In the genomic region with DNA sequence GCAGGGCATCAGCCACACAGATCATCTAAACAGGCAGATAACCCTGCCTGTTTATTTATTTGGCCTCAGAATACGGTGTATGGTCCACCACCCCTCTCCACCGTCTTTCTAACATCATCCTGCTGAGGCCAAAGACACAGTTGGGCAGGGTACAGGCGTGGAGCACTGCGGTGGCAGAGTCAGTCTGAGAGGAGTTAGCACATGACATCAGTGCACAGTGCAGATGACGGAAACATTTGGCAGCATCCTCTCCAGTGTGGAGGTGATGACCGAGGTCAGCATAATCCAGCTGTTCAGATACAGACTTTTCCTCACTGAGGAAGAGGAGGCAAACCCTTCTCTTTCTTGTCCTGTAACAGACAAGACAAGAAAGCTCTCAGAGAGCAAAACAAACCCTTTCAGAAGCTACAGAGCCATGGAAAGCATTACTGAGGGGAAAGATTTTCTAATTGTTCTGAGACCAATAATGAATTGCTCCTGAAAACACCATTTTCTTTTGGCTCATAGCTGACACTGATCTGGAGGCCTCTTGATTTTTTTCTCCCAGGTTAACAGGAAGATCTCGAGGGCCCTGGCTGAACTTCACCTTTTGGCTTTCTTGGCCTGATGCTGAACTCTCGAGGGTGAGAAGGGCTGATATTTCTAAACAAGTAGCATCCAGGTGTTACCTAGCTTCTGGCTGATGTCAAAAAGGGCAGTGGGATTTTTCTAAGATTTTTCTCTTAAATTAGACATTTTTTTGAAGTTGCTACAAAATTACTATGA, we compare ENCODE assay signal across 8 cellular contexts. TPM values are rescaled to one million over a fixed set of nuclear protein-coding genes. Genes with fewer than 3 reads are reported as not detected.
DNase-seq lines count a peak whose midpoint lies in the region; ATAC-seq and TF ChIP-seq lines count a peak whose summit lies in the region.

No MANE protein-coding gene starts in this region.

- peak overlapping the region; percentile 90 for H3K27ac ChIP-seq in CD4-positive, alpha-beta T cell (ENCODE audit: low read depth, low read length)
- peak overlapping the region; percentile 8 for H3K27ac ChIP-seq in IMR-90 (ENCODE audit: insufficient read depth, low read length)

- in situ Hi-C loops in IMR-90 (cut with MboI; ENCODE audit: low sequenced_read_pairs), result no loop called here

- no peaks in the 10 kb centered on the region for H3K9me3 ChIP-seq in CD4-positive, alpha-beta T cell (ENCODE audit: control insufficient read depth, low read length)
- H3K9me3 ChIP-seq in IMR-90 (ENCODE audit: control insufficient read depth, insufficient read depth, low read length), result no peaks in the 10 kb centered on the region
- H3K9me3 ChIP-seq in skeletal muscle satellite cell (replicated peaks; ENCODE audit: low read length), result no peaks in the 10 kb centered on the region

- peak overlapping the region; percentile 98 for H3K4me3 Mint-ChIP-seq in CD4-positive, alpha-beta T cell
- H3K4me3 Mint-ChIP-seq in activated T-cell treated with anti-CD3 and anti-CD28 coated beads, Interleukin-2, amount 50 U/mL, for 72 hours, result peak overlapping the region; percentile 86 to 91

- H3K14ac ChIP-seq in IMR-90 (replicated peaks; ENCODE audit: low read depth, low read length), result peak overlapping the region; percentile 77

- no peaks in the 10 kb centered on the region for H3K9me3 Mint-ChIP-seq in CD4-positive, alpha-beta T cell
- no peaks in the 10 kb centered on the region for H3K9me3 Mint-ChIP-seq in activated T-cell treated with anti-CD3 and anti-CD28 coated beads, Interleukin-2, amount 50 U/mL, for 72 hours

- TF ChIP-seq CTCF in CD4-positive, alpha-beta T cell (IDR thresholded peaks at IDR 0.05), result no peak
- TF ChIP-seq CTCF in IMR-90 (conservative IDR thresholded peaks at IDR 0.05; ENCODE audit: low read depth, low read length), result no peak

- peak overlapping the region; percentile 97 for H3K23ac ChIP-seq in IMR-90 (ENCODE audit: low read depth, low read length)

- H3K9ac ChIP-seq in IMR-90 (ENCODE audit: low read depth, low read length) (peak overlapping the region; percentile 33; the same call in 1 of the 2 replicates), skeletal muscle satellite cell (ENCODE audit: low read depth, low read length) (peak overlapping the region; percentile 79)

- no peak; the same call in 1 of the 2 replicates for TF ChIP-seq POLR2A in IMR-90 (IDR thresholded peaks at IDR 0.05; ENCODE audit: low read depth, low read length)

- H2AK9ac ChIP-seq in IMR-90 (replicated peaks; ENCODE audit: low read depth, low read length, poor library complexity), result peak overlapping the region; percentile 53

- peaks cover 81% of the 10 kb centered on the region for H3K4me1 Mint-ChIP-seq in CD4-positive, alpha-beta T cell (ENCODE audit: low read depth)
- H3K4me1 Mint-ChIP-seq in activated T-cell treated with anti-CD3 and anti-CD28 coated beads, Interleukin-2, amount 50 U/mL, for 72 hours (ENCODE audit: low read depth), result peaks cover 88% of the 10 kb centered on the region

- ATAC-seq in CD4-positive, alpha-beta T cell (ENCODE audit: poor library complexity), result peak; percentile 47
- ATAC-seq in GM21447 (IDR thresholded peaks at IDR 0.05; ENCODE audit: unreplicated experiment) (peak; percentile 45), IMR-90 (ENCODE audit: low read depth) (peak; percentile 64)
- peak; percentile 64 to 83 for ATAC-seq in activated T-cell treated with anti-CD3 and anti-CD28 coated beads, Interleukin-2, amount 50 U/mL, for 72 hours (replicated peaks in 1 of 2)

- CTCF ChIA-PET in CD4-positive, alpha-beta T cell (lab: Charles Lee), result interaction anchor here (1.5 to 1.9 kb wide), 2 partner anchors 26 to 400 kb away, joined by 3 to 5 read pairs; no protein-coding TSS in a partner anchor
- CTCF ChIA-PET in IMR-90 (lab: Yijun Ruan, JAX), result interaction anchor here (0.8 to 0.9 kb wide), 2 partner anchors 26 to 400 kb away, joined by 3 read pairs; no protein-coding TSS in a partner anchor

- H2AK5ac ChIP-seq in IMR-90 (ENCODE audit: low read depth, low read length), result peak overlapping the region; percentile 38; the same call in 1 of the 2 replicates

- H3K27me3 Mint-ChIP-seq in CD4-positive, alpha-beta T cell, result no peaks in the 10 kb centered on the region
- H3K27me3 Mint-ChIP-seq in activated T-cell treated with anti-CD3 and anti-CD28 coated beads, Interleukin-2, amount 50 U/mL, for 72 hours (ENCODE audit: low read depth), result no peaks in the 10 kb centered on the region

- peak overlapping the region; percentile 99 for H3K27ac Mint-ChIP-seq in CD4-positive, alpha-beta T cell
- H3K27ac Mint-ChIP-seq in activated T-cell treated with anti-CD3 and anti-CD28 coated beads, Interleukin-2, amount 50 U/mL, for 72 hours, result peak overlapping the region; percentile 97

- H3K4me1 ChIP-seq in IMR-90 (ENCODE audit: control insufficient read depth, insufficient read depth, low read length), result peaks cover 4% of the 10 kb centered on the region; the same call in 1 of the 2 replicates
- peaks cover 36% of the 10 kb centered on the region for H3K4me1 ChIP-seq in skeletal muscle satellite cell (ENCODE audit: control insufficient read depth, insufficient read depth, low read length)

- peak overlapping the region in 1 of 2 experiments; percentile 80; a peak in 2 of 4 replicates for H4K8ac ChIP-seq in IMR-90 (ENCODE audit: low read depth in 2 of 2, low read length in 2 of 2)

- H2BK120ac ChIP-seq in IMR-90 (ENCODE audit: low read depth, low read length), result peak overlapping the region; percentile 28

- dilution Hi-C loops in IMR-90 (cut with HindIII; ENCODE audit: low sequenced_read_pairs, unreplicated experiment), result no loop called here

- H3K36me3 ChIP-seq in IMR-90 (ENCODE audit: control insufficient read depth, insufficient read depth, low read length) (no peaks in the 10 kb centered on the region), skeletal muscle satellite cell (ENCODE audit: insufficient read depth, low read length) (no peaks in the 10 kb centered on the region)

- H3K4me2 ChIP-seq in IMR-90 (ENCODE audit: low read depth, low read length) (peak overlapping the region; percentile 79), skeletal muscle satellite cell (ENCODE audit: low read length) (peak overlapping the region; percentile 84)

- peak in 8 of 10 experiments; percentile 24 to 46 (median 32) for DNase-seq in CD4-positive, alpha-beta T cell
- peak; percentile 85 for DNase-seq in IMR-90
- DNase-seq in activated T-cell treated with anti-CD3 and anti-CD28 coated beads, Interleukin-2, amount 50 U/mL, for 72 hours, result peak; percentile 61 to 79
- DNase-seq in cardiac septum (ENCODE audit: low spot score), result peak; percentile 78
- DNase-seq in GM19238 (ENCODE audit: insufficient read length, low spot score), result no peak
- no peak for DNase-seq in iPS-NIHi7 (ENCODE audit: extremely low spot score)

- H3K79me1 ChIP-seq in IMR-90 (ENCODE audit: low read depth in 1 of 2, low read length in 2 of 2), result peaks cover 10 to 32% of the 10 kb centered on the region in 2 experiments; a peak in 3 of 4 replicates

- no peak overlapping the region; the same call in 1 of the 2 replicates for H3K56ac ChIP-seq in IMR-90 (ENCODE audit: extremely low read depth, insufficient read depth, low read length)

- H3K4me3 ChIP-seq in IMR-90 (ENCODE audit: insufficient read depth, low read depth, low read length) (0 out of 2 replicates have a peak overlapping the region, but pooled peaks have one; percentile 0), skeletal muscle satellite cell (ENCODE audit: low read length) (peak overlapping the region; percentile 70)

- H4K5ac ChIP-seq in IMR-90 (ENCODE audit: low read depth, low read length), result no peak overlapping the region

- H4K91ac ChIP-seq in IMR-90 (ENCODE audit: insufficient read depth, low read depth, low read length), result peak overlapping the region; percentile 9

- H2AFZ ChIP-seq in IMR-90 (replicated peaks; ENCODE audit: low read length, poor library complexity), result peak overlapping the region; percentile 88

- no peaks in the 10 kb centered on the region for H4K20me1 ChIP-seq in IMR-90 (ENCODE audit: insufficient read depth, low read length)

- peak overlapping the region; percentile 2; the same call in 1 of the 2 replicates for H2BK20ac ChIP-seq in IMR-90 (ENCODE audit: low read depth, low read length)

- no TSS peak for BruUV-seq in IMR-90 (replicated peaks; lab: Mats Ljungman, UMichigan)

- peak overlapping the region; percentile 45; the same call in 1 of the 3 replicates for H2BK15ac ChIP-seq in IMR-90 (ENCODE audit: low read depth, low read length)

- peaks cover 18% of the 10 kb centered on the region for H3K36me3 Mint-ChIP-seq in CD4-positive, alpha-beta T cell (ENCODE audit: low read depth)
- H3K36me3 Mint-ChIP-seq in activated T-cell treated with anti-CD3 and anti-CD28 coated beads, Interleukin-2, amount 50 U/mL, for 72 hours (ENCODE audit: insufficient read depth in 2 of 2), result peaks cover 25 to 29% of the 10 kb centered on the region in 2 donors

- H3K27me3 ChIP-seq in CD4-positive, alpha-beta T cell (ENCODE audit: control insufficient read depth, insufficient read depth, low read length), result no peaks in the 10 kb centered on the region
- H3K27me3 ChIP-seq in IMR-90 (ENCODE audit: control insufficient read depth, insufficient read depth, low read length) (no peaks in the 10 kb centered on the region), skeletal muscle satellite cell (ENCODE audit: control insufficient read depth, insufficient read depth, low read length) (no peaks in the 10 kb centered on the region)

- H3K4ac ChIP-seq in IMR-90 (ENCODE audit: low read depth, low read length), result peak overlapping the region; percentile 63

- H2BK5ac ChIP-seq in IMR-90 (ENCODE audit: low read depth, low read length, poor library complexity, severe bottlenecking), result peak overlapping the region; percentile 19

- POLR2A ChIA-PET in CD4-positive, alpha-beta T cell (lab: Charles Lee), result interaction anchor here (0.8 to 6.7 kb wide), 9 partner anchors 10 to 105 kb away, joined by 3 to 221 read pairs (median 4); partner anchors contain the start of genes CEP97, NFKBIZ and NXPE3
- POLR2A ChIA-PET in IMR-90 (lab: Charles Lee; ENCODE audit: unreplicated experiment), result interaction anchor here (0.6 kb wide), 1 partner anchor 693 kb away, joined by 5 read pairs; no protein-coding TSS in a partner anchor

- TF ChIP-seq RAD21 in IMR-90 (IDR thresholded peaks at IDR 0.05; ENCODE audit: low read length), result no peak

- intact Hi-C loops in CD4-positive, alpha-beta T cell (cut with DNase I, micrococcal nuclease), result loop anchor here in 1 of 2 experiments (5.0 kb wide), 2 partner anchors 33 to 108 kb away; no protein-coding TSS in a partner anchor
- intact Hi-C loops in IMR-90 (cut with micrococcal nuclease) (no loop called here), cardiac septum (cut with DNase I) (loop anchor here (2.0 kb wide), 1 partner anchor 112 kb away; no protein-coding TSS in a partner anchor)

- no peaks in the 10 kb centered on the region for H3K9me1 ChIP-seq in IMR-90 (ENCODE audit: insufficient read depth, low read length)

- WGBS in IMR-90 (ENCODE audit: extremely low coverage in 2 of 2, insufficient read length in 1 of 2), 2 experiments, result 20% methylated on average over 1 of the region's 8 CpGs; no CpG with 5 or more reads in 1 of the 2 experiments

- no peak overlapping the region for H3K18ac ChIP-seq in IMR-90 (ENCODE audit: low read depth, low read length)

RNA-seq across cellular contexts. Expression of gene NFKBIZ, which starts 20.1 kb away (rescaled TPM):
- 100 to 1,000 TPM; 438 to 451 TPM for total RNA-seq in CD4-positive, alpha-beta T cell
- total RNA-seq in IMR-90 (2012; rRNA removed) (35.0 and 43.0 TPM in 2 replicates), cardiac septum (16.0 TPM)
- 40.9 and 56.2 TPM in 2 replicates for polyA plus RNA-seq in IMR-90 (2012; rRNA removed)
- polyA plus RNA-seq in IMR-90 (2012; cell fraction: cytosol; rRNA removed), result 42.6 and 52.3 TPM in 2 replicates
- 482 and 691 TPM in 2 replicates for polyA plus RNA-seq in IMR-90 (2012; cell fraction: nucleus; rRNA removed; ENCODE audit: low replicate concordance)
- 100 to 1,000 TPM; 116 to 208 TPM for total RNA-seq in activated T-cell treated with anti-CD3 and anti-CD28 coated beads, Interleukin-2, amount 50 U/mL, for 72 hours
- 19.8 and 38.0 TPM in 2 replicates for total RNA-seq in skeletal muscle satellite cell (2012; rRNA removed)

RNA-seq across cellular contexts. Expression of gene NXPE3, which starts 50.2 kb away (rescaled TPM):
- total RNA-seq in CD4-positive, alpha-beta T cell, result 10 to 100 TPM; 37.4 to 37.5 TPM
- 23.1 and 23.8 TPM in 2 replicates for total RNA-seq in IMR-90 (2012; rRNA removed)
- 18.5 and 20.0 TPM in 2 replicates for polyA plus RNA-seq in IMR-90 (2012; rRNA removed)
- polyA plus RNA-seq in IMR-90 (2012; cell fraction: cytosol; rRNA removed), result 11.3 and 12.6 TPM in 2 replicates
- polyA plus RNA-seq in IMR-90 (2012; cell fraction: nucleus; rRNA removed; ENCODE audit: low replicate concordance), result 9.4 and 12.0 TPM in 2 replicates
- 10 to 100 TPM; 22.7 to 25.0 TPM for total RNA-seq in activated T-cell treated with anti-CD3 and anti-CD28 coated beads, Interleukin-2, amount 50 U/mL, for 72 hours
- total RNA-seq in cardiac septum, result 26.9 TPM
- 7.9 and 8.4 TPM in 2 replicates for total RNA-seq in skeletal muscle satellite cell (2012; rRNA removed)

Comparison
In these comparisons a context has a peak if more than half of its experiments do, and no peak if none do; other contexts are left out.
1. DNase-seq: peak in CD4-positive, alpha-beta T cell (8 of 10), IMR-90 (single experiment), activated T-cell treated with anti-CD3 and anti-CD28 coated beads, Interleukin-2, amount 50 U/mL, for 72 hours (2 of 2) and cardiac septum (single experiment); none in GM19238 (single experiment) and iPS-NIHi7 (single experiment).
2. Peak in every context shown above with its lines, with median percentiles within 50 percentile points of each other: ATAC-seq.